ENCODE assay signal across 35 cellular contexts in genomic region chrX:97266406-97267121, GRCh38.
"Had no signal": no experiment of that assay in that cellular context is flagged by ENCODE, and none has a peak within 500 bp of the region (broad histone marks: within the 10 kb centered on the region; RNA-seq: fewer than 3 reads in every experiment).

No MANE protein-coding gene starts in this region.

- H3K27ac Mint-ChIP-seq: activated CD4-positive, alpha-beta T cell treated with anti-CD3 and anti-CD28 coated beads for 36 hours; activated CD4-positive, alpha-beta T cell treated with anti-CD3 and anti-CD28 coated beads, Interleukin-2, amount 10 ng/mL, durations not matched to agents 7 days and 5 days; activated CD8-positive, alpha-beta T cell treated with anti-CD3 and anti-CD28 coated beads, Interleukin-2, amount 10 ng/mL, durations not matched to agents 7 days and 5 days; activated naive CD4-positive, alpha-beta T cell treated with anti-CD3 and anti-CD28 coated beads, Interleukin-2, amount 50 U/mL, for 24 hours; activated naive CD8-positive, alpha-beta T cell treated with anti-CD3 and anti-CD28 coated beads, Interleukin-2, amount 10 ng/mL, durations not matched to agents 7 days and 5 days; activated T-cell treated with anti-CD3 and anti-CD28 coated beads, Interleukin-2, amount 50 U/mL, for 24 hours; activated T-helper 2 cell treated with anti-CD3 and anti-CD28 coated beads, Interferon-gamma antibody, Interleukin-2, Interleukin-4, amounts not matched to agents 10 μg/mL and 5 μg/mL and 100 μg/mL, durations not matched to agents 14 hours and 24 hours and 36 hours had no signal

- H3K36me3 ChIP-seq: adrenal gland, brain microvascular endothelial cell, Peyer's patch, SJSA1 had no signal

- H3K4me1 Mint-ChIP-seq: activated CD4-positive, alpha-beta T cell treated with anti-CD3 and anti-CD28 coated beads for 36 hours; activated CD4-positive, alpha-beta T cell treated with anti-CD3 and anti-CD28 coated beads, Interleukin-2, amount 10 ng/mL, durations not matched to agents 7 days and 5 days; activated naive CD4-positive, alpha-beta T cell treated with anti-CD3 and anti-CD28 coated beads, Interleukin-2, amount 50 U/mL, for 24 hours; activated naive CD8-positive, alpha-beta T cell treated with anti-CD3 and anti-CD28 coated beads, Interleukin-2, amount 10 ng/mL, durations not matched to agents 7 days and 5 days had no signal

- H3K36me3 Mint-ChIP-seq: activated naive CD4-positive, alpha-beta T cell treated with anti-CD3 and anti-CD28 coated beads, Interleukin-2, amount 50 U/mL, for 24 hours; activated naive CD8-positive, alpha-beta T cell treated with anti-CD3 and anti-CD28 coated beads, Interleukin-2, amount 10 ng/mL, durations not matched to agents 7 days and 5 days; WTC11 had no signal

- DNase-seq: activated CD4-positive, alpha-beta T cell treated with anti-CD3 and anti-CD28 coated beads for 36 hours; activated CD4-positive, alpha-beta T cell treated with anti-CD3 and anti-CD28 coated beads, Interleukin-2, amount 10 ng/mL, durations not matched to agents 7 days and 5 days; activated CD4-positive, alpha-beta T cell treated with anti-CD3 and anti-CD28 coated beads, Interleukin-2, amount 50 U/mL, for 48 hours; activated CD8-positive, alpha-beta T cell treated with anti-CD3 and anti-CD28 coated beads, Interleukin-2, amount 10 ng/mL, durations not matched to agents 7 days and 5 days; activated gamma-delta T cell; activated naive CD4-positive, alpha-beta T cell treated with Interleukin-2 at 50 U/mL for 16 hours; activated naive CD8-positive, alpha-beta T cell treated with anti-CD3 and anti-CD28 coated beads, Interleukin-2, amount 10 ng/mL, durations not matched to agents 7 days and 5 days; activated T-cell treated with anti-CD3 and anti-CD28 coated beads, Interleukin-2, amount 50 U/mL, for 24 hours; adrenal gland; anterior cingulate cortex; brain microvascular endothelial cell; central memory CD4-positive, alpha-beta T cell; Karpas-422; KBM-7; NCI-H1048; NCI-H1105 treated with DMSO at 0.1 percent for 48 hours; NCI-H1436; NCI-H1694; NCI-H1930; NCI-H2081 treated with DMSO at 0.1 percent for 48 hours; NCI-H226; NCI-H510A; NCI-H526; NCI-H748 treated with DMSO at 0.1 percent for 48 hours; NK-92 treated with Interleukin-12 subunit alpha and Interleukin-12 subunit beta, amount 100 ng/mL, for 24 hours; PC-3; Peyer's patch; RPMI8226; SHP77 treated with DMSO at 0.1 percent for 48 hours; T1000 had no signal

- H3K4me3 ChIP-seq: adrenal gland, Peyer's patch, SJSA1 had no signal

- H3K27me3 Mint-ChIP-seq: activated CD4-positive, alpha-beta T cell treated with anti-CD3 and anti-CD28 coated beads for 36 hours; activated CD4-positive, alpha-beta T cell treated with anti-CD3 and anti-CD28 coated beads, Interleukin-2, amount 10 ng/mL, durations not matched to agents 7 days and 5 days; activated naive CD4-positive, alpha-beta T cell treated with anti-CD3 and anti-CD28 coated beads, Interleukin-2, amount 50 U/mL, for 24 hours; activated naive CD8-positive, alpha-beta T cell treated with anti-CD3 and anti-CD28 coated beads, Interleukin-2, amount 10 ng/mL, durations not matched to agents 7 days and 5 days; activated T-cell treated with anti-CD3 and anti-CD28 coated beads, Interleukin-2, amount 50 U/mL, for 24 hours had no signal

- ATAC-seq: activated CD4-positive, alpha-beta T cell treated with anti-CD3 and anti-CD28 coated beads for 36 hours; activated CD4-positive, CD25-positive, alpha-beta regulatory T cell treated with anti-CD3 and anti-CD28 coated beads, Interleukin-2, amount 50 U/mL, for 24 hours; activated CD8-positive, alpha-beta T cell treated with anti-CD3 and anti-CD28 coated beads, Interleukin-2, amount 10 ng/mL, durations not matched to agents 7 days and 5 days; PC-3; WTC11 had no signal

- H3K27me3 ChIP-seq: adrenal gland, brain microvascular endothelial cell, Peyer's patch, SJSA1 had no signal

- H3K9me3 Mint-ChIP-seq: activated CD4-positive, alpha-beta T cell treated with anti-CD3 and anti-CD28 coated beads, Interleukin-2, amount 10 ng/mL, durations not matched to agents 7 days and 5 days; activated naive CD4-positive, alpha-beta T cell treated with anti-CD3 and anti-CD28 coated beads, Interleukin-2, amount 50 U/mL, for 24 hours; activated naive CD8-positive, alpha-beta T cell treated with anti-CD3 and anti-CD28 coated beads, Interleukin-2, amount 10 ng/mL, durations not matched to agents 7 days and 5 days; activated T-cell treated with anti-CD3 and anti-CD28 coated beads, Interleukin-2, amount 50 U/mL, for 24 hours; activated T-helper 2 cell treated with anti-CD3 and anti-CD28 coated beads, Interferon-gamma antibody, Interleukin-2, Interleukin-4, amounts not matched to agents 10 μg/mL and 5 μg/mL and 100 μg/mL, durations not matched to agents 14 hours and 24 hours and 36 hours; WTC11 had no signal

- H3K9me3 ChIP-seq: adrenal gland, Peyer's patch, SJSA1 had no signal

- H3K4me3 Mint-ChIP-seq: activated CD4-positive, alpha-beta T cell treated with anti-CD3 and anti-CD28 coated beads for 36 hours; activated CD4-positive, alpha-beta T cell treated with anti-CD3 and anti-CD28 coated beads, Interleukin-2, amount 10 ng/mL, durations not matched to agents 7 days and 5 days; activated CD8-positive, alpha-beta T cell treated with anti-CD3 and anti-CD28 coated beads, Interleukin-2, amount 10 ng/mL, durations not matched to agents 7 days and 5 days; activated naive CD4-positive, alpha-beta T cell treated with anti-CD3 and anti-CD28 coated beads, Interleukin-2, amount 50 U/mL, for 24 hours; activated naive CD8-positive, alpha-beta T cell treated with anti-CD3 and anti-CD28 coated beads, Interleukin-2, amount 10 ng/mL, durations not matched to agents 7 days and 5 days; activated T-cell treated with anti-CD3 and anti-CD28 coated beads, Interleukin-2, amount 50 U/mL, for 24 hours; WTC11 had no signal
